ENCODE assay signal across 19 cellular contexts in the genomic region with DNA sequence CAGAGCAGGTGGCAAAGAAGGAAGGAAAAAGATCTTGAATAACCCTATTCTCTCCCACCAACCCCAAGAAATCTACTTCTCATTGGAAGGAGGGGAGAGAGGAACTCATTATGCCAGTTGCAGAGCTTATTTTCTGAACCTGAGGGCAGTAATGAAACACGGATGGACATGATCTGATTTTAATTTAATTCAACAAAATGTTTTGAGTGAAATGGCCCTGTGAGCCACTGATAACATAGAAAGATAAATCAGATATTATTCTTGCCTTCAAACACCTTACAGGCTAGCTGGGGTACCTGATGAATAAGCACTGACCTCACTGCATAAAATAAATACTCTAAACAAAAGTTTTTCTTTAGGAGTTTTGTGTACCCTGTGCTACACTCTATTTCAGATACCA. TPM values are rescaled to one million over a fixed set of nuclear protein-coding genes. Genes with fewer than 3 reads are reported as not detected.
DNase-seq lines count a peak whose midpoint lies in the region; ATAC-seq and TF ChIP-seq lines count a peak whose summit lies in the region.
"Had no signal": no experiment of that assay in that cellular context is flagged by ENCODE, and none has a peak within 500 bp of the region (broad histone marks: within the 10 kb centered on the region; RNA-seq: fewer than 3 reads in every experiment).

No MANE protein-coding gene starts in this region.

- DNase-seq in activated T-cell treated with anti-CD3 and anti-CD28 coated beads, Interleukin-2, amount 50 U/mL, for 72 hours = no peak
- DNase-seq in activated T-cell treated with anti-CD3 and anti-CD28 coated beads for 4 hours (no peak), A172 (ENCODE audit: low spot score) (no peak), glutamatergic neuron (no peak)
- no peak for DNase-seq in activated T-helper 1 cell treated with anti-CD3 and anti-CD28 coated beads, Interleukin-12 subunit alpha, Interleukin-12 subunit beta, Interleukin-2, Interleukin-4 antibody, amounts not matched to agents 30 ng/mL and 10 ng/mL and 1 ng/mL, durations not matched to agents 14 hours and 24 hours and 36 hours (ENCODE audit: low spot score)
- DNase-seq: dermis blood vessel endothelial cell, gastrocnemius medialis, GOT3, left colon, NCI-H2081 treated with DMSO at 0.1 percent for 48 hours, NCI-H510A treated with DMSO at 0.1 percent for 48 hours, right cardiac atrium, SHP77 treated with DMSO at 0.1 percent for 48 hours, uterus had no signal

- peaks cover 76% of the 10 kb centered on the region for H3K4me1 Mint-ChIP-seq in activated T-cell treated with anti-CD3 and anti-CD28 coated beads, Interleukin-2, amount 50 U/mL, for 72 hours (ENCODE audit: low read depth)
- peaks cover 83% of the 10 kb centered on the region for H3K4me1 Mint-ChIP-seq in activated T-helper 1 cell treated with anti-CD3 and anti-CD28 coated beads, Interleukin-12 subunit alpha, Interleukin-12 subunit beta, Interleukin-2, Interleukin-4 antibody, amounts not matched to agents 30 ng/mL and 10 ng/mL and 1 ng/mL, durations not matched to agents 14 hours and 24 hours and 36 hours (ENCODE audit: low read depth)
- peaks cover 85% of the 10 kb centered on the region for H3K4me1 Mint-ChIP-seq in stimulated activated memory B cell treated with anti-CD40 and anti-IgM and Interleukin-4, amounts not matched to agents 10 μg/mL and 1 μg/mL and 100 μg/mL, for 72 hours
- no peaks in the 10 kb centered on the region for H3K4me1 Mint-ChIP-seq in glutamatergic neuron (ENCODE audit: low read depth, unreplicated experiment)

- no peak for TF ChIP-seq CTCF in glutamatergic neuron (IDR thresholded peaks at IDR 0.05; ENCODE audit: partially characterized antibody, unreplicated experiment)

- H3K27me3 Mint-ChIP-seq in activated T-cell treated with anti-CD3 and anti-CD28 coated beads, Interleukin-2, amount 50 U/mL, for 72 hours (ENCODE audit: low read depth) = no peaks in the 10 kb centered on the region
- no peaks in the 10 kb centered on the region for H3K27me3 Mint-ChIP-seq in activated T-helper 1 cell treated with anti-CD3 and anti-CD28 coated beads, Interleukin-12 subunit alpha, Interleukin-12 subunit beta, Interleukin-2, Interleukin-4 antibody, amounts not matched to agents 30 ng/mL and 10 ng/mL and 1 ng/mL, durations not matched to agents 14 hours and 24 hours and 36 hours (ENCODE audit: insufficient read depth)
- no peaks in the 10 kb centered on the region for H3K27me3 Mint-ChIP-seq in stimulated activated memory B cell treated with anti-CD40 and anti-IgM and Interleukin-4, amounts not matched to agents 10 μg/mL and 1 μg/mL and 100 μg/mL, for 72 hours
- no peaks in the 10 kb centered on the region for H3K27me3 Mint-ChIP-seq in glutamatergic neuron (ENCODE audit: unreplicated experiment)

- intact Hi-C loops in activated T-helper 1 cell treated with anti-CD3 and anti-CD28 coated beads, Interleukin-12 subunit alpha, Interleukin-12 subunit beta, Interleukin-2, Interleukin-4 antibody, amounts not matched to agents 30 ng/mL and 10 ng/mL and 1 ng/mL, durations not matched to agents 14 hours and 24 hours and 36 hours (cut with micrococcal nuclease) = loop anchor here (1.0 to 5.0 kb wide), 9 partner anchors 9 to 1245 kb away; a partner anchor contains a TSS

- ATAC-seq in activated T-cell treated with anti-CD3 and anti-CD28 coated beads, Interleukin-2, amount 50 U/mL, for 72 hours (replicated peaks in 1 of 2) = no peak
- ATAC-seq in HG03135 (IDR thresholded peaks at IDR 0.05; ENCODE audit: unreplicated experiment) (peak; percentile 0), GM18517 (IDR thresholded peaks at IDR 0.05; ENCODE audit: unreplicated experiment) (no peak)
- ATAC-seq in stimulated activated memory B cell treated with anti-CD40 and anti-IgM and Interleukin-4, amounts not matched to agents 10 μg/mL and 1 μg/mL and 100 μg/mL, for 72 hours = no peak
- ATAC-seq: gastrocnemius medialis, K562, left colon, right cardiac atrium had no signal

- H3K9me3 Mint-ChIP-seq in activated T-cell treated with anti-CD3 and anti-CD28 coated beads, Interleukin-2, amount 50 U/mL, for 72 hours = no peaks in the 10 kb centered on the region
- no peaks in the 10 kb centered on the region for H3K9me3 Mint-ChIP-seq in activated T-helper 1 cell treated with anti-CD3 and anti-CD28 coated beads, Interleukin-12 subunit alpha, Interleukin-12 subunit beta, Interleukin-2, Interleukin-4 antibody, amounts not matched to agents 30 ng/mL and 10 ng/mL and 1 ng/mL, durations not matched to agents 14 hours and 24 hours and 36 hours
- no peaks in the 10 kb centered on the region for H3K9me3 Mint-ChIP-seq in stimulated activated memory B cell treated with anti-CD40 and anti-IgM and Interleukin-4, amounts not matched to agents 10 μg/mL and 1 μg/mL and 100 μg/mL, for 72 hours
- H3K9me3 Mint-ChIP-seq in glutamatergic neuron (ENCODE audit: unreplicated experiment) = no peaks in the 10 kb centered on the region

- H3K36me3 Mint-ChIP-seq in activated T-cell treated with anti-CD3 and anti-CD28 coated beads, Interleukin-2, amount 50 U/mL, for 72 hours (ENCODE audit: insufficient read depth in 2 of 2) = peaks cover 8 to 16% of the 10 kb centered on the region in 2 donors
- peaks cover 30% of the 10 kb centered on the region for H3K36me3 Mint-ChIP-seq in activated T-helper 1 cell treated with anti-CD3 and anti-CD28 coated beads, Interleukin-12 subunit alpha, Interleukin-12 subunit beta, Interleukin-2, Interleukin-4 antibody, amounts not matched to agents 30 ng/mL and 10 ng/mL and 1 ng/mL, durations not matched to agents 14 hours and 24 hours and 36 hours (ENCODE audit: low read depth)
- H3K36me3 Mint-ChIP-seq in stimulated activated memory B cell treated with anti-CD40 and anti-IgM and Interleukin-4, amounts not matched to agents 10 μg/mL and 1 μg/mL and 100 μg/mL, for 72 hours = peaks cover 60% of the 10 kb centered on the region
- H3K36me3 Mint-ChIP-seq in glutamatergic neuron (ENCODE audit: unreplicated experiment) = no peaks in the 10 kb centered on the region

- H3K27ac Mint-ChIP-seq in activated T-cell treated with anti-CD3 and anti-CD28 coated beads, Interleukin-2, amount 50 U/mL, for 72 hours = peak overlapping the region; percentile 91
- H3K27ac Mint-ChIP-seq in activated T-helper 1 cell treated with anti-CD3 and anti-CD28 coated beads, Interleukin-12 subunit alpha, Interleukin-12 subunit beta, Interleukin-2, Interleukin-4 antibody, amounts not matched to agents 30 ng/mL and 10 ng/mL and 1 ng/mL, durations not matched to agents 14 hours and 24 hours and 36 hours = peak overlapping the region; percentile 95
- peak overlapping the region; percentile 98 for H3K27ac Mint-ChIP-seq in stimulated activated memory B cell treated with anti-CD40 and anti-IgM and Interleukin-4, amounts not matched to agents 10 μg/mL and 1 μg/mL and 100 μg/mL, for 72 hours
- H3K27ac Mint-ChIP-seq in glutamatergic neuron (ENCODE audit: unreplicated experiment) = no peak overlapping the region

- peak overlapping the region; percentile 76 to 79 for H3K4me3 Mint-ChIP-seq in activated T-cell treated with anti-CD3 and anti-CD28 coated beads, Interleukin-2, amount 50 U/mL, for 72 hours
- peak overlapping the region; percentile 59 for H3K4me3 Mint-ChIP-seq in activated T-helper 1 cell treated with anti-CD3 and anti-CD28 coated beads, Interleukin-12 subunit alpha, Interleukin-12 subunit beta, Interleukin-2, Interleukin-4 antibody, amounts not matched to agents 30 ng/mL and 10 ng/mL and 1 ng/mL, durations not matched to agents 14 hours and 24 hours and 36 hours
- peak overlapping the region; percentile 55 for H3K4me3 Mint-ChIP-seq in stimulated activated memory B cell treated with anti-CD40 and anti-IgM and Interleukin-4, amounts not matched to agents 10 μg/mL and 1 μg/mL and 100 μg/mL, for 72 hours
- no peak overlapping the region for H3K4me3 Mint-ChIP-seq in glutamatergic neuron (ENCODE audit: unreplicated experiment)

RNA-seq across cellular contexts. Expression of a gene that starts 30.3 kb away (rescaled TPM):
- total RNA-seq in activated T-cell treated with anti-CD3 and anti-CD28 coated beads, Interleukin-2, amount 50 U/mL, for 72 hours = 10 to 100 TPM; 40.7 to 48.1 TPM
- total RNA-seq in activated T-helper 1 cell treated with anti-CD3 and anti-CD28 coated beads, Interleukin-12 subunit alpha, Interleukin-12 subunit beta, Interleukin-2, Interleukin-4 antibody, amounts not matched to agents 30 ng/mL and 10 ng/mL and 1 ng/mL, durations not matched to agents 14 hours and 24 hours and 36 hours = 38.8 and 40.2 TPM in 2 replicates
- total RNA-seq in A172 (2014; rRNA removed; shearing (Covaris generic)) = not detected in 2 replicates
- total RNA-seq in glutamatergic neuron (ENCODE audit: unreplicated experiment) = not detected
- total RNA-seq: dermis blood vessel endothelial cell, G401 had no signal

RNA-seq across cellular contexts. Expression of a gene that starts 47.3 kb away (rescaled TPM):
- total RNA-seq in activated T-cell treated with anti-CD3 and anti-CD28 coated beads, Interleukin-2, amount 50 U/mL, for 72 hours = 10 to 100 TPM; 20.7 to 23.3 TPM
- total RNA-seq in activated T-helper 1 cell treated with anti-CD3 and anti-CD28 coated beads, Interleukin-12 subunit alpha, Interleukin-12 subunit beta, Interleukin-2, Interleukin-4 antibody, amounts not matched to agents 30 ng/mL and 10 ng/mL and 1 ng/mL, durations not matched to agents 14 hours and 24 hours and 36 hours = 28.6 and 29.7 TPM in 2 replicates
- total RNA-seq in A172 (2014; rRNA removed; shearing (Covaris generic)) = 59.8 and 65.9 TPM in 2 replicates
- 39.1 TPM for total RNA-seq in glutamatergic neuron (ENCODE audit: unreplicated experiment)

Comparison
In these comparisons a context has a peak if more than half of its experiments do, and no peak if none do; other contexts are left out.
1. RNA of a gene that starts 30.3 kb away (total RNA-seq): 40.7 to 48.1 TPM in activated T-cell treated with anti-CD3 and anti-CD28 coated beads, Interleukin-2, amount 50 U/mL, for 72 hours and 38.8 to 40.2 TPM in activated T-helper 1 cell treated with anti-CD3 and anti-CD28 coated beads, Interleukin-12 subunit alpha, Interleukin-12 subunit beta, Interleukin-2, Interleukin-4 antibody, amounts not matched to agents 30 ng/mL and 10 ng/mL and 1 ng/mL, durations not matched to agents 14 hours and 24 hours and 36 hours; not detected in A172 and not detected in glutamatergic neuron (single experiment); every median in the first group is over 10 times any median in the second.